In the genomic region with DNA sequence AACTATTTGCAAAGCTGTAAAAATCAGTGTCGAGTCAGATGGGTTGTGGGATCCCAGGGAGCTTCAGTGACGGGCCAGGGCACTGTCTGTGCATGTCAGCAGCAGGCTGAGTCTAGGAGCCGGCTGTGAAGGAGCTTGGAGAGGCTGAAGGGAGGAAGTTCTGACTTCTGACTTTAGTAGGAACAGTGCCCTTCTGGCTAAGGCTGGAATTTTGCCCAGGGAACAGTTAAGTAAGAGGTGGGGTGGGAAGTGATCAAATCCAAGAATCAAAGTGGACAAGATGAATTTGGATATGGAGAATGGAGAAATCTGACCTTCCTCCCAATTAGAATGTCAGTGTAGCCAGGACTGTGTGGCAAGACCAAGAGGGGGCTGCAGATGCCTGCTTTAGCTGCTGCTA, we compare ENCODE assay signal across 11 cellular contexts.
A peak's percentile ranks its signal among the peaks of the same experiment; 100 is the strongest.
DNase-seq lines count a peak whose midpoint lies in the region; TF ChIP-seq lines count a peak whose summit lies in the region.
"Had no signal": no experiment of that assay in that cellular context is flagged by ENCODE, and none has a peak within 500 bp of the region (broad histone marks: within the 10 kb centered on the region; RNA-seq: fewer than 3 reads in every experiment).

No MANE protein-coding gene starts in this region.

- H2BK120ac ChIP-seq in neuronal stem cell (ENCODE audit: low read depth, low read length) = no peak overlapping the region

- H3K9me3 ChIP-seq in SK-N-MC (ENCODE audit: low read depth, low read length) = no peaks in the 10 kb centered on the region
- H3K9me3 ChIP-seq in neuronal stem cell (replicated peaks in 1 of 2; ENCODE audit: control insufficient read depth in 2 of 2, insufficient read depth in 1 of 2, low read depth in 1 of 2, low read length in 2 of 2) = no peaks in the 10 kb centered on the region
- H3K9me3 ChIP-seq: psoas muscle had no signal

- TF ChIP-seq CTCF in AG10803 (conservative IDR thresholded peaks at IDR 0.05; ENCODE audit: low read length) (no peak), fibroblast of mammary gland (conservative IDR thresholded peaks at IDR 0.05; ENCODE audit: control insufficient read depth, insufficient read depth, low read depth, low read length) (no peak)

- peaks cover 2 to 17% of the 10 kb centered on the region in 2 donors for H3K4me1 ChIP-seq in neuronal stem cell (ENCODE audit: control insufficient read depth in 2 of 2, insufficient read depth in 1 of 2, low read depth in 1 of 2, low read length in 2 of 2)

- no peak overlapping the region for H3K4ac ChIP-seq in neuronal stem cell (ENCODE audit: low read length)

- no peak overlapping the region for H3K14ac ChIP-seq in neuronal stem cell (ENCODE audit: low read length)

- H3K9ac ChIP-seq in SK-N-MC (ENCODE audit: insufficient read length) (no peak overlapping the region), neuronal stem cell (ENCODE audit: low read depth, low read length, poor library complexity) (no peak overlapping the region)

- no peak overlapping the region for H2AK5ac ChIP-seq in neuronal stem cell (ENCODE audit: low read depth, low read length)

- H2BK15ac ChIP-seq in neuronal stem cell (ENCODE audit: low read length) = no peak overlapping the region

- WGBS in neuronal stem cell (ENCODE audit: extremely low coverage in 2 of 2, insufficient read length in 2 of 2, insufficient replicate concordance in 1 of 2), 2 donors = no CpG with 5 or more reads among the region's 3 CpGs

- H3K23ac ChIP-seq in neuronal stem cell (ENCODE audit: low read depth, low read length, poor library complexity) = no peak overlapping the region

- DNase-seq in AG10803 (ENCODE audit: low read depth) (peak; percentile 82), SK-N-MC (ENCODE audit: low read depth, low spot score) (no peak), fibroblast of mammary gland (ENCODE audit: low read depth) (peak; percentile 85), neuronal stem cell (ENCODE audit: low spot score) (no peak), SKM-1 treated with dmso at 0.1 percent for 144 hours (lab: John Stamatoyannopoulos, UW; ENCODE audit: unreplicated experiment) (no peak), OCI-M2 (lab: John Stamatoyannopoulos, UW; ENCODE audit: unreplicated experiment) (no peak), NCI-H1092 (lab: John Stamatoyannopoulos, UW) (no peak)
- DNase-seq in stimulated activated CD4-positive, alpha-beta T cell treated with anti-CD3 and anti-CD28 coated beads, Interleukin-4, amount 100 ng/mL, for 24 hours = no peak
- DNase-seq: NCI-H1436 treated with DMSO at 0.1 percent for 48 hours had no signal

- peaks cover 0 to 17% (median 0%) of the 10 kb centered on the region in 3 experiments for H3K27me3 ChIP-seq in neuronal stem cell (ENCODE audit: control insufficient read depth in 3 of 3, insufficient read depth in 3 of 3, low read depth in 1 of 3, low read length in 3 of 3)

- H3K4me3 ChIP-seq in AG10803 (ENCODE audit: low read length) (no peak overlapping the region), SK-N-MC (no peak overlapping the region), fibroblast of mammary gland (ENCODE audit: control insufficient read depth, low read depth, low read length) (no peak overlapping the region), neuronal stem cell (ENCODE audit: low read length in 2 of 2) (no peak overlapping the region)

- H2BK12ac ChIP-seq in neuronal stem cell (ENCODE audit: low read length) = no peak overlapping the region

- no peaks in the 10 kb centered on the region for H3K79me1 ChIP-seq in neuronal stem cell (ENCODE audit: low read depth, low read length)

- H3K4me2 ChIP-seq in neuronal stem cell (ENCODE audit: insufficient read depth, low read length, poor library complexity, severe bottlenecking) = no peak overlapping the region

- H4K91ac ChIP-seq in neuronal stem cell (ENCODE audit: low read depth, low read length, poor library complexity) = no peak overlapping the region

- peak overlapping the region; percentile 26 for H2AFZ ChIP-seq in neuronal stem cell (ENCODE audit: low read length)

- H4K8ac ChIP-seq in neuronal stem cell (ENCODE audit: low read depth, low read length) = no peak overlapping the region

- 0 out of 2 replicates have a peak overlapping the region, but pooled peaks have one; percentile 36 for H3K27ac ChIP-seq in SK-N-MC
- H3K27ac ChIP-seq in neuronal stem cell (replicated peaks; ENCODE audit: low read length) = no peak overlapping the region
- H3K27ac ChIP-seq: HL-60, psoas muscle had no signal

- H3K18ac ChIP-seq in neuronal stem cell (ENCODE audit: low read length) = no peak overlapping the region

- no peaks in the 10 kb centered on the region for H3K36me3 ChIP-seq in SK-N-MC (ENCODE audit: insufficient read depth, low read length)
- H3K36me3 ChIP-seq in neuronal stem cell (replicated peaks in 1 of 2; ENCODE audit: control insufficient read depth in 2 of 2, insufficient read depth in 2 of 2, low read length in 2 of 2) = no peaks in the 10 kb centered on the region

- no peak overlapping the region for H2BK5ac ChIP-seq in neuronal stem cell (ENCODE audit: low read length)

Comparison
In these comparisons a context has a peak if more than half of its experiments do, and no peak if none do; other contexts are left out.
1. DNase-seq: peak in AG10803 (single experiment) and fibroblast of mammary gland (single experiment); none in SK-N-MC (single experiment), neuronal stem cell (single experiment), SKM-1 treated with dmso at 0.1 percent for 144 hours (single experiment), stimulated activated CD4-positive, alpha-beta T cell treated with anti-CD3 and anti-CD28 coated beads, Interleukin-4, amount 100 ng/mL, for 24 hours (single experiment), OCI-M2 (single experiment) and NCI-H1092 (single experiment).